In the genomic region with DNA sequence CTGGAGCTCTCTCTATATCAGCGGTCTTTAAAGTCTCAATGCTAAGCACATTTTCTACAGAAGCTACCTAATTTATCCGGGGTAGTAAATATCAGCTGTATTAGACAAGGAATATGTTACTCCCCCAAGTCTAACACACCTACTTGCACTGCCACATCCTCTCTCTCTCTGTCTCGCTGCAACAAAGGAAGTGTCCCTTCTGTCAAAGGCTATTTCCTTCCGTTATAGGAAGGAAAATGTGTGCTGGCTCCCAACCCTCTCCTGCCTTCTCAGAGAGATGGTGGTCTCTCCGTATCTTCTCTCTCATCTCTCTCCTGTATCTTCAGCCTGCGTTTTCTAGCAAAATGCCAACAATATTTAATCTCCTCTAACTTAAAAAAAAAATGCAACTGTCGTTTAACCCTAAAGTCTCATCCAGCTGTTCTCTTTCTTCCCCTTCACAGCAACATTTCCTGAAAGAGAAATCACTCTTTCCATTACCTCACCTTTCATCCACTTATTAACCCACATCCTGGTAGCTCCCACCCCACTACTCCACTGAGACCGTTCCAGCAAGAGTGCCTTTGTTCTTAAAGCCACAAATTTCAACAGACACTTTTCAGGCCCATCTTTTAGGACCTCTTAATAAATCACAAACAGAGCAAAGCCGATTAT, we compare ENCODE assay signal across 1 cellular context.
A peak's percentile ranks its signal among the peaks of the same experiment; 100 is the strongest.
TF ChIP-seq lines count a peak whose summit lies in the region.

No MANE protein-coding gene starts in this region.

TF ChIP-seq in liver, 16 proteins besides CTCF, POLR2A, EP300 and RAD21 (continued from another document):
- TF ChIP-seq, protein P1, sequence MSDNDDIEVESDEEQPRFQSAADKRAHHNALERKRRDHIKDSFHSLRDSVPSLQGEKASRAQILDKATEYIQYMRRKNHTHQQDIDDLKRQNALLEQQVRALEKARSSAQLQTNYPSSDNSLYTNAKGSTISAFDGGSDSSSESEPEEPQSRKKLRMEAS (IDR thresholded peaks at IDR 0.05): peak; percentile 20
TF ChIP-seq in liver: peak in this region for 1.
